In genomic region chr14:93012516-93013367, GRCh38 we compare ENCODE assay signal across 12 cellular contexts.
A peak's percentile ranks its signal among the peaks of the same experiment; 100 is the strongest.
DNase-seq lines count a peak whose midpoint lies in the region; ATAC-seq and TF ChIP-seq lines count a peak whose summit lies in the region.
"Had no signal": no experiment of that assay in that cellular context is flagged by ENCODE, and none has a peak within 500 bp of the region (broad histone marks: within the 10 kb centered on the region; RNA-seq: fewer than 3 reads in every experiment).

No MANE protein-coding gene starts in this region.

- no peak for DNase-seq in activated naive CD4-positive, alpha-beta T cell treated with anti-CD3 and anti-CD28 coated beads, Interleukin-2, amount 50 U/mL, for 72 hours (ENCODE audit: low spot score in 2 of 2)
- DNase-seq in activated naive CD4-positive, alpha-beta T cell treated with anti-CD3 and anti-CD28 coated beads, Interleukin-2, amount 10 ng/mL, durations not matched to agents 7 days and 5 days = no peak
- DNase-seq in left colon = no peak
- DNase-seq in tibial nerve (ENCODE audit: low spot score in 2 of 2) = no peak
- no peak for DNase-seq in activated CD4-positive, alpha-beta memory T cell treated with anti-CD3 and anti-CD28 coated beads, Interleukin-2, amount 10 ng/mL, durations not matched to agents 7 days and 5 days
- DNase-seq in DMS53 treated with DMSO at 0.1 percent for 48 hours (lab: John Stamatoyannopoulos, UW; ENCODE audit: unreplicated experiment) = no peak
- no peak for DNase-seq in thyroid gland
- DNase-seq: activated naive CD4-positive, alpha-beta T cell treated with Interleukin-2 at 50 U/mL for 16 hours; GOT3; islet precursor cell; stimulated activated CD4-positive, alpha-beta T cell treated with anti-CD3 and anti-CD28 coated beads, Interleukin-4, amount 100 ng/mL, for 24 hours had no signal

- H3K27ac ChIP-seq in tibial nerve = peak overlapping the region; percentile 55 to 92 (median 83)
- no peak overlapping the region for H3K27ac ChIP-seq in thyroid gland

- peaks cover 0 to 11% (median 0%) of the 10 kb centered on the region in 3 donors for H3K36me3 ChIP-seq in tibial nerve
- no peaks in the 10 kb centered on the region for H3K36me3 ChIP-seq in thyroid gland

- H3K27me3 Mint-ChIP-seq in activated naive CD4-positive, alpha-beta T cell treated with anti-CD3 and anti-CD28 coated beads, Interleukin-2, amount 10 ng/mL, durations not matched to agents 7 days and 5 days = no peaks in the 10 kb centered on the region
- H3K27me3 Mint-ChIP-seq in brain = peaks cover 4% of the 10 kb centered on the region
- no peaks in the 10 kb centered on the region for H3K27me3 Mint-ChIP-seq in activated CD4-positive, alpha-beta memory T cell treated with anti-CD3 and anti-CD28 coated beads, Interleukin-2, amount 10 ng/mL, durations not matched to agents 7 days and 5 days

- peak overlapping the region; percentile 72 to 75 for H3K27ac Mint-ChIP-seq in activated naive CD4-positive, alpha-beta T cell treated with anti-CD3 and anti-CD28 coated beads, Interleukin-2, amount 50 U/mL, for 72 hours
- H3K27ac Mint-ChIP-seq in activated naive CD4-positive, alpha-beta T cell treated with anti-CD3 and anti-CD28 coated beads, Interleukin-2, amount 10 ng/mL, durations not matched to agents 7 days and 5 days = no peak overlapping the region
- H3K27ac Mint-ChIP-seq in brain = peak overlapping the region in 4 of 5 experiments; percentile 36 to 76 (median 63)
- no peak overlapping the region for H3K27ac Mint-ChIP-seq in activated CD4-positive, alpha-beta memory T cell treated with anti-CD3 and anti-CD28 coated beads, Interleukin-2, amount 10 ng/mL, durations not matched to agents 7 days and 5 days

- TF ChIP-seq POLR2A in tibial nerve (IDR thresholded peaks at IDR 0.05) = no peak
- TF ChIP-seq POLR2A in thyroid gland (IDR thresholded peaks at IDR 0.05) = no peak

- no peaks in the 10 kb centered on the region for H3K36me3 Mint-ChIP-seq in activated naive CD4-positive, alpha-beta T cell treated with anti-CD3 and anti-CD28 coated beads, Interleukin-2, amount 50 U/mL, for 72 hours
- H3K36me3 Mint-ChIP-seq in activated naive CD4-positive, alpha-beta T cell treated with anti-CD3 and anti-CD28 coated beads, Interleukin-2, amount 10 ng/mL, durations not matched to agents 7 days and 5 days = no peaks in the 10 kb centered on the region
- H3K36me3 Mint-ChIP-seq in brain = no peaks in the 10 kb centered on the region
- H3K36me3 Mint-ChIP-seq in activated CD4-positive, alpha-beta memory T cell treated with anti-CD3 and anti-CD28 coated beads, Interleukin-2, amount 10 ng/mL, durations not matched to agents 7 days and 5 days (ENCODE audit: low read depth) = no peaks in the 10 kb centered on the region

- POLR2A ChIA-PET in activated CD4-positive, alpha-beta memory T cell treated with anti-CD3 and anti-CD28 coated beads, Interleukin-2, amount 10 ng/mL, durations not matched to agents 7 days and 5 days (lab: Charles Lee) = no interaction called here

- ATAC-seq in activated naive CD4-positive, alpha-beta T cell treated with anti-CD3 and anti-CD28 coated beads, Interleukin-2, amount 50 U/mL, for 72 hours = no peak
- peak; percentile 8 for ATAC-seq in left colon

- WGBS in tibial nerve, 2 donors = 47 to 55% methylated on average over 13 to 15 of the region's 15 CpGs
- 84 to 88% methylated on average over 15 of the region's 15 CpGs for WGBS in thyroid gland, 2 donors

- no peak for TF ChIP-seq EP300 in tibial nerve (IDR thresholded peaks at IDR 0.05)

- intact Hi-C loops in left colon (cut with DNase I, micrococcal nuclease) = no loop called here
- intact Hi-C loops in thyroid gland (cut with DNase I) = no loop called here

- no peaks in the 10 kb centered on the region for H3K9me3 Mint-ChIP-seq in activated naive CD4-positive, alpha-beta T cell treated with anti-CD3 and anti-CD28 coated beads, Interleukin-2, amount 50 U/mL, for 72 hours
- no peaks in the 10 kb centered on the region for H3K9me3 Mint-ChIP-seq in activated naive CD4-positive, alpha-beta T cell treated with anti-CD3 and anti-CD28 coated beads, Interleukin-2, amount 10 ng/mL, durations not matched to agents 7 days and 5 days
- H3K9me3 Mint-ChIP-seq in brain = no peaks in the 10 kb centered on the region
- no peaks in the 10 kb centered on the region for H3K9me3 Mint-ChIP-seq in activated CD4-positive, alpha-beta memory T cell treated with anti-CD3 and anti-CD28 coated beads, Interleukin-2, amount 10 ng/mL, durations not matched to agents 7 days and 5 days

- TF ChIP-seq CTCF in brain (conservative IDR thresholded peaks at IDR 0.05) (no peak), tibial nerve (IDR thresholded peaks at IDR 0.05) (no peak), thyroid gland (IDR thresholded peaks at IDR 0.05) (no peak)

- H3K4me1 Mint-ChIP-seq in activated naive CD4-positive, alpha-beta T cell treated with anti-CD3 and anti-CD28 coated beads, Interleukin-2, amount 10 ng/mL, durations not matched to agents 7 days and 5 days = peaks cover 15% of the 10 kb centered on the region
- H3K4me1 Mint-ChIP-seq in brain = peaks cover 83% of the 10 kb centered on the region
- H3K4me1 Mint-ChIP-seq in activated CD4-positive, alpha-beta memory T cell treated with anti-CD3 and anti-CD28 coated beads, Interleukin-2, amount 10 ng/mL, durations not matched to agents 7 days and 5 days = peaks cover 17% of the 10 kb centered on the region

- CTCF ChIA-PET in activated naive CD4-positive, alpha-beta T cell treated with anti-CD3 and anti-CD28 coated beads, Interleukin-2, amount 10 ng/mL, durations not matched to agents 7 days and 5 days (lab: Charles Lee) = no interaction called here
- CTCF ChIA-PET in activated CD4-positive, alpha-beta memory T cell treated with anti-CD3 and anti-CD28 coated beads, Interleukin-2, amount 10 ng/mL, durations not matched to agents 7 days and 5 days (lab: Charles Lee) = no interaction called here

- H3K9me3 ChIP-seq in tibial nerve = no peaks in the 10 kb centered on the region
- no peaks in the 10 kb centered on the region for H3K9me3 ChIP-seq in thyroid gland

- H3K4me3 Mint-ChIP-seq in activated naive CD4-positive, alpha-beta T cell treated with anti-CD3 and anti-CD28 coated beads, Interleukin-2, amount 10 ng/mL, durations not matched to agents 7 days and 5 days = no peak overlapping the region
- H3K4me3 Mint-ChIP-seq in brain = no peak overlapping the region
- H3K4me3 Mint-ChIP-seq in activated CD4-positive, alpha-beta memory T cell treated with anti-CD3 and anti-CD28 coated beads, Interleukin-2, amount 10 ng/mL, durations not matched to agents 7 days and 5 days = no peak overlapping the region

- H3K27me3 ChIP-seq in tibial nerve (no peaks in the 10 kb centered on the region), thyroid gland (no peaks in the 10 kb centered on the region)

- H3K4me3 ChIP-seq in tibial nerve = no peak overlapping the region
- H3K4me3 ChIP-seq in thyroid gland (replicated peaks in 1 of 3) = no peak overlapping the region

- H3K4me1 ChIP-seq in tibial nerve = peaks cover 0 to 100% (median 90%) of the 10 kb centered on the region in 4 donors
- peaks cover 38 to 98% of the 10 kb centered on the region in 2 donors for H3K4me1 ChIP-seq in thyroid gland

Comparison
In these comparisons a context has a peak if more than half of its experiments do, and no peak if none do; other contexts are left out.
1. H3K27ac Mint-ChIP-seq: peak in activated naive CD4-positive, alpha-beta T cell treated with anti-CD3 and anti-CD28 coated beads, Interleukin-2, amount 50 U/mL, for 72 hours (2 of 2) and brain (4 of 5); none in activated naive CD4-positive, alpha-beta T cell treated with anti-CD3 and anti-CD28 coated beads, Interleukin-2, amount 10 ng/mL, durations not matched to agents 7 days and 5 days (single experiment) and activated CD4-positive, alpha-beta memory T cell treated with anti-CD3 and anti-CD28 coated beads, Interleukin-2, amount 10 ng/mL, durations not matched to agents 7 days and 5 days (single experiment).
2. H3K27ac ChIP-seq: peak in tibial nerve (4 of 4); none in thyroid gland (0 of 3).